ENCODE assay signal across 17 cellular contexts in genomic region chr12:132500856-132501180, GRCh38. TPM values are rescaled to one million over a fixed set of nuclear protein-coding genes. Genes with fewer than 3 reads are reported as not detected.
DNase-seq lines count a peak whose midpoint lies in the region; ATAC-seq, FAIRE-seq and TF ChIP-seq lines count a peak whose summit lies in the region.
"Had no signal": no experiment of that assay in that cellular context is flagged by ENCODE, and none has a peak within 500 bp of the region (broad histone marks: within the 10 kb centered on the region; RNA-seq: fewer than 3 reads in every experiment).

No MANE protein-coding gene starts in this region.

- peaks cover 28% of the 10 kb centered on the region for H3K79me1 ChIP-seq in H1 (ENCODE audit: low read depth, low read length)

- H3K36me3 Mint-ChIP-seq in activated naive CD4-positive, alpha-beta T cell treated with anti-CD3 and anti-CD28 coated beads, Interleukin-2, amount 50 U/mL, for 72 hours, result no peaks in the 10 kb centered on the region
- no peaks in the 10 kb centered on the region for H3K36me3 Mint-ChIP-seq in activated naive CD4-positive, alpha-beta T cell treated with anti-CD3 and anti-CD28 coated beads for 36 hours (ENCODE audit: low read depth)
- H3K36me3 Mint-ChIP-seq in stimulated activated effector memory CD8-positive, alpha-beta T cell treated with anti-CD3 and anti-CD28 coated beads, Interleukin-12 subunit alpha, Interleukin-12 subunit beta, amount 100 ng/mL, for 72 hours, result peaks cover 6% of the 10 kb centered on the region
- no peaks in the 10 kb centered on the region for H3K36me3 Mint-ChIP-seq in natural killer cell treated with Interleukin-12 subunit alpha and Interleukin-12 subunit beta and Interleukin-15 and Interleukin-18, amount 100 ng/mL, for 72 hours

- no peak overlapping the region for H3K18ac ChIP-seq in H1 (ENCODE audit: extremely low read depth, low read length)

- no peak overlapping the region for H2AK5ac ChIP-seq in H1 (ENCODE audit: low read depth, low read length)

- no peak overlapping the region for H2BK15ac ChIP-seq in H1 (ENCODE audit: low read length)

- no peak for TF ChIP-seq RAD21 in H1 (IDR thresholded peaks at IDR 0.05 in 1 of 2, conservative IDR thresholded peaks at IDR 0.05 in 1 of 2; ENCODE audit: low read depth in 2 of 2, low read length in 2 of 2)

- H4K20me1 ChIP-seq in H1 (replicated peaks in 1 of 2; ENCODE audit: control insufficient read depth in 1 of 2, insufficient read depth in 2 of 2, low read length in 2 of 2), result peaks cover 76 to 77% of the 10 kb centered on the region in 2 experiments

- intact Hi-C loops in activated naive CD4-positive, alpha-beta T cell treated with anti-CD3 and anti-CD28 coated beads for 36 hours (cut with micrococcal nuclease), result no loop called here

- peak overlapping the region; percentile 80; the same call in 1 of the 2 replicates for H4K8ac ChIP-seq in H1 (ENCODE audit: extremely low read depth, insufficient read depth, low read length)

- H3K27ac Mint-ChIP-seq in activated naive CD4-positive, alpha-beta T cell treated with anti-CD3 and anti-CD28 coated beads, Interleukin-2, amount 50 U/mL, for 72 hours, result peak overlapping the region; percentile 36 to 69
- no peak overlapping the region for H3K27ac Mint-ChIP-seq in activated naive CD4-positive, alpha-beta T cell treated with anti-CD3 and anti-CD28 coated beads for 36 hours
- H3K27ac Mint-ChIP-seq in stimulated activated effector memory CD8-positive, alpha-beta T cell treated with anti-CD3 and anti-CD28 coated beads, Interleukin-12 subunit alpha, Interleukin-12 subunit beta, amount 100 ng/mL, for 72 hours, result peak overlapping the region; percentile 56
- H3K27ac Mint-ChIP-seq in natural killer cell treated with Interleukin-12 subunit alpha and Interleukin-12 subunit beta and Interleukin-15 and Interleukin-18, amount 100 ng/mL, for 72 hours, result no peak overlapping the region

- H3K23me2 ChIP-seq in H1 (ENCODE audit: low read depth, low read length), result no peaks in the 10 kb centered on the region

- CTCF ChIA-PET in activated naive CD4-positive, alpha-beta T cell treated with anti-CD3 and anti-CD28 coated beads for 36 hours (lab: Charles Lee), result no interaction called here
- CTCF ChIA-PET in H1 (lab: Charles Lee; ENCODE audit: partially characterized antibody), result interaction anchor here (0.7 to 1.6 kb wide), 5 partner anchors 9 to 54 kb away, joined by 3 to 5 read pairs (median 3); no protein-coding TSS in a partner anchor

- no peak overlapping the region for H3K4me3 Mint-ChIP-seq in activated naive CD4-positive, alpha-beta T cell treated with anti-CD3 and anti-CD28 coated beads for 36 hours
- no peak overlapping the region for H3K4me3 Mint-ChIP-seq in stimulated activated effector memory CD8-positive, alpha-beta T cell treated with anti-CD3 and anti-CD28 coated beads, Interleukin-12 subunit alpha, Interleukin-12 subunit beta, amount 100 ng/mL, for 72 hours
- no peak overlapping the region for H3K4me3 Mint-ChIP-seq in natural killer cell treated with Interleukin-12 subunit alpha and Interleukin-12 subunit beta and Interleukin-15 and Interleukin-18, amount 100 ng/mL, for 72 hours

- no peaks in the 10 kb centered on the region for H3K27me3 Mint-ChIP-seq in activated naive CD4-positive, alpha-beta T cell treated with anti-CD3 and anti-CD28 coated beads for 36 hours (ENCODE audit: low read depth)
- H3K27me3 Mint-ChIP-seq in natural killer cell treated with Interleukin-12 subunit alpha and Interleukin-12 subunit beta and Interleukin-15 and Interleukin-18, amount 100 ng/mL, for 72 hours, result no peaks in the 10 kb centered on the region

- no peak overlapping the region for H2AFZ ChIP-seq in H1 (ENCODE audit: low read length)

- no peak overlapping the region for H3K4ac ChIP-seq in H1 (replicated peaks; ENCODE audit: insufficient read length, low read depth, low read length)

- DNase-seq in activated naive CD4-positive, alpha-beta T cell treated with anti-CD3 and anti-CD28 coated beads, Interleukin-2, amount 50 U/mL, for 72 hours (ENCODE audit: low spot score in 2 of 2), result no peak
- no peak for DNase-seq in activated naive CD4-positive, alpha-beta T cell treated with anti-CD3 and anti-CD28 coated beads for 36 hours
- DNase-seq in NT2/D1 (ENCODE audit: low read depth, low spot score) (no peak), H1 (ENCODE audit: low read depth in 1 of 2, low spot score in 2 of 2) (no peak)
- no peak for DNase-seq in stimulated activated effector memory CD8-positive, alpha-beta T cell treated with anti-CD3 and anti-CD28 coated beads, Interleukin-12 subunit alpha, Interleukin-12 subunit beta, amount 100 ng/mL, for 72 hours (ENCODE audit: low spot score in 2 of 2)
- DNase-seq in natural killer cell treated with Interleukin-12 subunit alpha and Interleukin-12 subunit beta and Interleukin-15 and Interleukin-18, amount 100 ng/mL, for 72 hours (ENCODE audit: low spot score), result no peak
- DNase-seq: 8988T, GF-D8, HCEC 1CT, KBM-7, NCI-H1417, NCI-H1930, NCI-H526 treated with DMSO at 0.1 percent for 48 hours had no signal

- H3K4me1 Mint-ChIP-seq in activated naive CD4-positive, alpha-beta T cell treated with anti-CD3 and anti-CD28 coated beads for 36 hours (ENCODE audit: low read depth), result peaks cover 66% of the 10 kb centered on the region
- H3K4me1 Mint-ChIP-seq in stimulated activated effector memory CD8-positive, alpha-beta T cell treated with anti-CD3 and anti-CD28 coated beads, Interleukin-12 subunit alpha, Interleukin-12 subunit beta, amount 100 ng/mL, for 72 hours, result peaks cover 80% of the 10 kb centered on the region
- peaks cover 15 to 32% of the 10 kb centered on the region in 2 donors for H3K4me1 Mint-ChIP-seq in natural killer cell treated with Interleukin-12 subunit alpha and Interleukin-12 subunit beta and Interleukin-15 and Interleukin-18, amount 100 ng/mL, for 72 hours (ENCODE audit: low read depth in 2 of 2)

- H3K4me1 ChIP-seq in NT2/D1 (ENCODE audit: insufficient read depth, insufficient read length), result peaks cover 65% of the 10 kb centered on the region
- H3K4me1 ChIP-seq in H1 (replicated peaks in 1 of 4; ENCODE audit: control insufficient read depth in 3 of 4, insufficient read depth in 4 of 4, low read length in 3 of 4), result peaks cover 0 to 20% (median 10%) of the 10 kb centered on the region in 4 experiments; a peak in 5 of 7 replicates
- peaks cover 0 to 100% (median 61%) of the 10 kb centered on the region in 3 donors for H3K4me1 ChIP-seq in gastroesophageal sphincter

- H3K23ac ChIP-seq in H1 (ENCODE audit: insufficient read length), result no peak overlapping the region

- H2BK20ac ChIP-seq in H1 (ENCODE audit: low read length), result no peak overlapping the region

- H3K14ac ChIP-seq in H1 (ENCODE audit: insufficient read length), result no peak overlapping the region

- H2BK120ac ChIP-seq in H1 (replicated peaks; ENCODE audit: low read depth, low read length), result no peak overlapping the region

- H3K27me3 ChIP-seq in NT2/D1 (ENCODE audit: insufficient read depth, insufficient read length) (peaks cover 4% of the 10 kb centered on the region), H1 (replicated peaks in 1 of 4; ENCODE audit: control insufficient read depth in 3 of 4, extremely low read depth in 1 of 4, insufficient read depth in 3 of 4, low read length in 3 of 4) (no peaks in the 10 kb centered on the region; a peak in 2 of 7 replicates), gastroesophageal sphincter (no peaks in the 10 kb centered on the region)

- no peak overlapping the region for H3K56ac ChIP-seq in H1 (replicated peaks; ENCODE audit: insufficient read length, low read depth, low read length)

- H3K27ac ChIP-seq in H1 (ENCODE audit: low read depth, low read length) (no peak overlapping the region), gastroesophageal sphincter (no peak overlapping the region)

- FAIRE-seq in H1 (lab: Jason Lieb, UNC), result no peak
- FAIRE-seq: GM12891, GM18507 had no signal

- H3K9me3 ChIP-seq in NT2/D1 (ENCODE audit: insufficient read depth, low read length) (no peaks in the 10 kb centered on the region), H1 (ENCODE audit: insufficient read depth in 2 of 2, low read depth in 1 of 2, low read length in 1 of 2) (no peaks in the 10 kb centered on the region), gastroesophageal sphincter (no peaks in the 10 kb centered on the region)

- no peak for TF ChIP-seq POLR2A in H1 (IDR thresholded peaks at IDR 0.05; ENCODE audit: control extremely low read depth in 1 of 2, low read depth in 2 of 2, low read length in 2 of 2)
- no peak for TF ChIP-seq POLR2A in gastroesophageal sphincter (IDR thresholded peaks at IDR 0.05)

- no peak overlapping the region for H4K91ac ChIP-seq in H1 (replicated peaks; ENCODE audit: insufficient read length, low read length)

- no peaks in the 10 kb centered on the region for H3K9me3 Mint-ChIP-seq in activated naive CD4-positive, alpha-beta T cell treated with anti-CD3 and anti-CD28 coated beads, Interleukin-2, amount 50 U/mL, for 72 hours
- no peaks in the 10 kb centered on the region for H3K9me3 Mint-ChIP-seq in activated naive CD4-positive, alpha-beta T cell treated with anti-CD3 and anti-CD28 coated beads for 36 hours
- H3K9me3 Mint-ChIP-seq in stimulated activated effector memory CD8-positive, alpha-beta T cell treated with anti-CD3 and anti-CD28 coated beads, Interleukin-12 subunit alpha, Interleukin-12 subunit beta, amount 100 ng/mL, for 72 hours, result no peaks in the 10 kb centered on the region
- no peaks in the 10 kb centered on the region for H3K9me3 Mint-ChIP-seq in natural killer cell treated with Interleukin-12 subunit alpha and Interleukin-12 subunit beta and Interleukin-15 and Interleukin-18, amount 100 ng/mL, for 72 hours

- POLR2A ChIA-PET in H1 (lab: Charles Lee; ENCODE audit: partially characterized antibody), result no interaction called here

- no peak overlapping the region for H2BK12ac ChIP-seq in H1 (ENCODE audit: low read depth, low read length)

- H3K4me3 ChIP-seq in NT2/D1 (ENCODE audit: insufficient read length, low read depth), result no peak overlapping the region
- no peak overlapping the region for H3K4me3 ChIP-seq in H1 (ENCODE audit: extremely low read depth in 1 of 4, insufficient read depth in 2 of 4, low read depth in 3 of 4, low read length in 4 of 4)
- H3K4me3 ChIP-seq in gastroesophageal sphincter, result no peak overlapping the region

- H3K36me3 ChIP-seq in NT2/D1 (ENCODE audit: insufficient read depth, insufficient read length, low read length) (no peaks in the 10 kb centered on the region), H1 (ENCODE audit: control insufficient read depth in 2 of 4, insufficient read depth in 4 of 4, low read length in 3 of 4) (no peaks in the 10 kb centered on the region), gastroesophageal sphincter (no peaks in the 10 kb centered on the region)

- no peak for ATAC-seq in activated naive CD4-positive, alpha-beta T cell treated with anti-CD3 and anti-CD28 coated beads, Interleukin-2, amount 50 U/mL, for 72 hours
- ATAC-seq in stimulated activated effector memory CD8-positive, alpha-beta T cell treated with anti-CD3 and anti-CD28 coated beads, Interleukin-12 subunit alpha, Interleukin-12 subunit beta, amount 100 ng/mL, for 72 hours, result no peak
- ATAC-seq in gastroesophageal sphincter (no peak), GM18519 (IDR thresholded peaks at IDR 0.05; ENCODE audit: low FRiP score, unreplicated experiment) (no peak)
- ATAC-seq in natural killer cell treated with Interleukin-12 subunit alpha and Interleukin-12 subunit beta and Interleukin-15 and Interleukin-18, amount 100 ng/mL, for 72 hours, result no peak

- WGBS in H1 (ENCODE audit: extremely low coverage in 1 of 2, insufficient coverage in 1 of 2, insufficient read length in 1 of 2, insufficient replicate concordance in 2 of 2, low coverage in 1 of 2, low lambda C conversion rate in 2 of 2, missing lambda C conversion rate in 1 of 2), 2 experiments, result 89% methylated on average over 8 of the region's 9 CpGs; no CpG with 5 or more reads in 1 of the 2 experiments
- no CpG with 5 or more reads among the region's 9 CpGs for WGBS in gastroesophageal sphincter (ENCODE audit: low coverage in 1 of 2), 2 donors

- H3K9ac ChIP-seq in NT2/D1 (ENCODE audit: insufficient read length, low read depth) (peak overlapping the region; percentile 50), H1 (replicated peaks in 1 of 4; ENCODE audit: extremely low read depth in 1 of 4, low read depth in 3 of 4, low read length in 3 of 4) (no peak overlapping the region)

- TF ChIP-seq EP300 in H1 (IDR thresholded peaks at IDR 0.05; ENCODE audit: borderline replicate concordance in 1 of 2, low read depth in 2 of 2, low read length in 2 of 2) (no peak), gastroesophageal sphincter (IDR thresholded peaks at IDR 0.05) (no peak)

- TF ChIP-seq CTCF in H1 (IDR thresholded peaks at IDR 0.05; ENCODE audit: control extremely low read depth in 1 of 3, insufficient read depth in 1 of 3, low read depth in 1 of 3, low read length in 3 of 3) (no peak), gastroesophageal sphincter (IDR thresholded peaks at IDR 0.05) (no peak)

- H2BK5ac ChIP-seq in H1 (ENCODE audit: low read depth, low read length), result no peak overlapping the region

- peaks cover 0 to 76% of the 10 kb centered on the region in 2 experiments; a peak in 3 of 4 replicates for H3K79me2 ChIP-seq in H1 (ENCODE audit: control insufficient read depth in 1 of 2, insufficient read depth in 2 of 2, low read length in 2 of 2)

- no peak overlapping the region for H3K4me2 ChIP-seq in H1 (ENCODE audit: insufficient read depth in 1 of 2, low read depth in 2 of 2, low read length in 2 of 2)

- no peak overlapping the region for H4K5ac ChIP-seq in H1 (ENCODE audit: insufficient read length, low read depth, low read length)

RNA-seq across cellular contexts. Expression of gene FBRSL1, which starts 10.9 kb away (rescaled TPM):
- total RNA-seq in activated naive CD4-positive, alpha-beta T cell treated with anti-CD3 and anti-CD28 coated beads, Interleukin-2, amount 50 U/mL, for 72 hours, result 10 to 100 TPM; 30.8 to 37.8 TPM
- total RNA-seq in activated naive CD4-positive, alpha-beta T cell treated with anti-CD3 and anti-CD28 coated beads for 36 hours, result 10 to 100 TPM; 35.1 to 36.3 TPM
- total RNA-seq in H1 (2021; fragmentation: NEBNext Ultra II Directional; extraction: Animal tissue kit (Norgen Biotek cat#: 25700)), result 109 and 123 TPM in 2 replicates
- polyA plus RNA-seq in H1 (2011; rRNA removed), result 18.4 and 78.9 TPM in 2 replicates
- 13.8 TPM for polyA plus RNA-seq in H1 (2011; cell fraction: cytosol; rRNA removed)
- 51.7 TPM for polyA plus RNA-seq in H1 (2011; cell fraction: nucleus; rRNA removed)
- polyA plus RNA-seq in H1 (2012, experiment 1 of 2), result 70.6 to 100 TPM (median 74.4 TPM) in 4 replicates
- 111 TPM for polyA plus RNA-seq in H1 (2012, experiment 2 of 2)
- polyA plus RNA-seq in H1 (2013, experiment 1 of 2), result 79.0 TPM
- 73.0 TPM for polyA plus RNA-seq in H1 (2013, experiment 2 of 2)
- polyA minus RNA-seq in H1 (2011; rRNA and poly(A)+ RNA removed), result 1.7 and 39.3 TPM in 2 replicates
- 52.3 TPM for polyA minus RNA-seq in H1 (2011; cell fraction: cytosol; rRNA and poly(A)+ RNA removed)
- 28.5 TPM for polyA minus RNA-seq in H1 (2011; cell fraction: nucleus; rRNA and poly(A)+ RNA removed)
- total RNA-seq in gastroesophageal sphincter, result 10 to 100 TPM in 2 of 4 donors, 1 to 10 TPM in 2; 8.5 to 24.7 (median 15.5) TPM
- 10 to 100 TPM; 38.0 to 91.5 TPM for total RNA-seq in natural killer cell treated with Interleukin-12 subunit alpha and Interleukin-12 subunit beta and Interleukin-15 and Interleukin-18, amount 100 ng/mL, for 72 hours

Comparison
In these comparisons a context has a peak if more than half of its experiments do, and no peak if none do; other contexts are left out.
1. H3K27ac Mint-ChIP-seq: peak in activated naive CD4-positive, alpha-beta T cell treated with anti-CD3 and anti-CD28 coated beads, Interleukin-2, amount 50 U/mL, for 72 hours (2 of 2) and stimulated activated effector memory CD8-positive, alpha-beta T cell treated with anti-CD3 and anti-CD28 coated beads, Interleukin-12 subunit alpha, Interleukin-12 subunit beta, amount 100 ng/mL, for 72 hours (single experiment); none in activated naive CD4-positive, alpha-beta T cell treated with anti-CD3 and anti-CD28 coated beads for 36 hours (single experiment) and natural killer cell treated with Interleukin-12 subunit alpha and Interleukin-12 subunit beta and Interleukin-15 and Interleukin-18, amount 100 ng/mL, for 72 hours (0 of 2).